Comparison of ENCODE assay signal across 9 cellular contexts in the genomic region with DNA sequence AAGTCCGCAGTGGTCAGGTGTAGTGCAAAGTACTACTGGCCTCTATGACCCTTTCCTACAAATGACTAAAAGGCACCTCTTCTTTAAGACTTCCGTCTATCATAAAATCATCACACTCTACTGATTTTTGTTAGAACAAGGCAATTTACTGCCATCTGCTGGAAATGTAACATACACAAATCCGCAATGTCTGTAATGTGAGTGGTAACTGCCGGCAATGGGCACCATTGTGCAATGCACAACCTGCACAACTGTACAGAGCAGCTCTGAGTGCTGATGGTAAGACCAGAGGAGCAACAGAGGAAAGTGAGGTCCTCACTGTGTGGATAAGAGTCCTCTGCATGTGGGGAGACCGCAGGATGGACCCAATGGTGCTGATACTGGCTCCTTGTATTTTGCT.
DNase-seq lines count a peak whose midpoint lies in the region; ATAC-seq and TF ChIP-seq lines count a peak whose summit lies in the region.
"Had no signal": no experiment of that assay in that cellular context is flagged by ENCODE, and none has a peak within 500 bp of the region (broad histone marks: within the 10 kb centered on the region; RNA-seq: fewer than 3 reads in every experiment).

No MANE protein-coding gene starts in this region.

- H3K27ac ChIP-seq in tibial artery (no peak overlapping the region), right atrium auricular region (no peak overlapping the region)

- H3K4me3 ChIP-seq in tibial artery = no peak overlapping the region
- no peak overlapping the region for H3K4me3 ChIP-seq in right atrium auricular region

- intact Hi-C loops in tibial artery (cut with DNase I; ENCODE audit: low total_unique reads) = no loop called here

- ATAC-seq in esophagus mucosa (peak; percentile 71), HG02623 (IDR thresholded peaks at IDR 0.05; ENCODE audit: unreplicated experiment) (no peak)

- H3K9me3 ChIP-seq in tibial artery (no peaks in the 10 kb centered on the region), right atrium auricular region (no peaks in the 10 kb centered on the region)

- H3K36me3 ChIP-seq in tibial artery = no peaks in the 10 kb centered on the region
- H3K36me3 ChIP-seq in right atrium auricular region = no peaks in the 10 kb centered on the region

- H3K4me1 ChIP-seq in tibial artery (no peaks in the 10 kb centered on the region), right atrium auricular region (no peaks in the 10 kb centered on the region)

- TF ChIP-seq CTCF in tibial artery (IDR thresholded peaks at IDR 0.05) = peak in 1 of 2 experiments; percentile 12
- peak in 1 of 2 donors; percentile 33 for TF ChIP-seq CTCF in right atrium auricular region (IDR thresholded peaks at IDR 0.05)

- H3K27me3 ChIP-seq in tibial artery = no peaks in the 10 kb centered on the region
- no peaks in the 10 kb centered on the region for H3K27me3 ChIP-seq in right atrium auricular region

- peak; percentile 14 to 29 for DNase-seq in SHP77 (lab: John Stamatoyannopoulos, UW)
- DNase-seq in SHP77 treated with DMSO at 0.1 percent for 48 hours (lab: John Stamatoyannopoulos, UW) = no peak
- peak; percentile 7 for DNase-seq in NCI-H446 treated with DMSO at 0.1 percent for 48 hours (lab: John Stamatoyannopoulos, UW)
- DNase-seq in smooth muscle cell of the brain vasculature (ENCODE audit: low read depth, low spot score) = peak; percentile 2
- no peak for DNase-seq in tibial artery
- no peak for DNase-seq in right atrium auricular region (ENCODE audit: low spot score)
- DNase-seq: CD8-positive, alpha-beta memory T cell had no signal

Comparison
In these comparisons a context has a peak if more than half of its experiments do, and no peak if none do; other contexts are left out.
1. DNase-seq: peak in SHP77 (2 of 2), NCI-H446 treated with DMSO at 0.1 percent for 48 hours (single experiment) and smooth muscle cell of the brain vasculature (single experiment); none in SHP77 treated with DMSO at 0.1 percent for 48 hours (single experiment), tibial artery (0 of 2) and right atrium auricular region (single experiment).